In the genomic region with DNA sequence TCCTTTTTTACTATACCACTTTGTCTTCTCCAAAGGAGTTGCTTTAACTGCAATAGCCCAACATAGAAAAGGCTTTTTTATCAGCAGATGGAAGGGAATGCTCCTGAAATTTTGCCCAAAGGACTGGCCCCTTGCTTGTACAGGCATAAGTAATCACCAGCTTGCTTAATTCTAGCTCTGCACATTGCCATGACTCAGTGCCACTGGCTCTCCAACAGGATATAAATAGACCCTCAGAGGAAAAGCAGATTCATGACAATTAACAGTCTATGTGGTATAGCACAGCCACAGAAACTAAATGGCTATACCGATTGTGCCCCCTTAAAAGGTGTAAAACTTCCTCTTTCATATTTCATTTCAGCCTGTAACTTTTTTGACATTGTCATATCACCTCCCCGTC, we compare ENCODE assay signal across 8 cellular contexts.
DNase-seq lines count a peak whose midpoint lies in the region; ATAC-seq and TF ChIP-seq lines count a peak whose summit lies in the region.

No MANE protein-coding gene starts in this region.

- no peaks in the 10 kb centered on the region for H3K9me3 Mint-ChIP-seq in memory B cell
- H3K9me3 Mint-ChIP-seq in naive thymus-derived CD8-positive, alpha-beta T cell, result peaks cover 0 to 4% (median 0%) of the 10 kb centered on the region in 9 donors

- ATAC-seq in GM18511 (IDR thresholded peaks at IDR 0.05; ENCODE audit: unreplicated experiment), result peak; percentile 85
- ATAC-seq in HG02938 (IDR thresholded peaks at IDR 0.05; ENCODE audit: unreplicated experiment), result peak; percentile 77
- ATAC-seq in memory B cell (ENCODE audit: low read depth), result peak; percentile 60
- ATAC-seq in naive thymus-derived CD8-positive, alpha-beta T cell, result no peak

- no peaks in the 10 kb centered on the region for H3K36me3 Mint-ChIP-seq in memory B cell
- no peaks in the 10 kb centered on the region for H3K36me3 Mint-ChIP-seq in naive thymus-derived CD8-positive, alpha-beta T cell

- no peak overlapping the region for H3K4me3 Mint-ChIP-seq in memory B cell
- no peak overlapping the region for H3K4me3 Mint-ChIP-seq in naive thymus-derived CD8-positive, alpha-beta T cell

- TF ChIP-seq CTCF in GM10266 (IDR thresholded peaks at IDR 0.05; ENCODE audit: control insufficient read depth, insufficient read depth, low read depth, missing control alignments) (no peak), coronary artery (IDR thresholded peaks at IDR 0.05) (no peak)

- H3K4me3 ChIP-seq in coronary artery, result no peak overlapping the region

- H3K4me1 Mint-ChIP-seq in memory B cell, result peaks cover 13% of the 10 kb centered on the region
- H3K4me1 Mint-ChIP-seq in naive thymus-derived CD8-positive, alpha-beta T cell, result peaks cover 0 to 5% (median 2%) of the 10 kb centered on the region in 4 donors

- in situ Hi-C loops in SK-MEL-5 (cut with HindIII; ENCODE audit: low pct_unique_long_range_greater_than_20kb, low sequenced_read_pairs), result no loop called here

- H3K27me3 Mint-ChIP-seq in memory B cell, result no peaks in the 10 kb centered on the region
- peaks cover 0 to 18% (median 4%) of the 10 kb centered on the region in 5 donors for H3K27me3 Mint-ChIP-seq in naive thymus-derived CD8-positive, alpha-beta T cell

- H3K27ac ChIP-seq in coronary artery, result peak overlapping the region in 1 of 2 donors; percentile 36

- peak; percentile 46 for DNase-seq in SK-MEL-5 (ENCODE audit: low read depth, low spot score)
- no peak for DNase-seq in memory B cell (ENCODE audit: low spot score in 2 of 2)
- no peak for DNase-seq in GM10266 (ENCODE audit: extremely low spot score)
- DNase-seq in coronary artery (ENCODE audit: low spot score), result no peak
- DNase-seq in SK-N-DZ (ENCODE audit: low spot score), result no peak
- no peak for DNase-seq in naive thymus-derived CD8-positive, alpha-beta T cell

- peak overlapping the region; percentile 29 for H3K27ac Mint-ChIP-seq in memory B cell
- H3K27ac Mint-ChIP-seq in naive thymus-derived CD8-positive, alpha-beta T cell, result no peak overlapping the region

- POLR2A ChIA-PET in naive thymus-derived CD8-positive, alpha-beta T cell (lab: Charles Lee), result no interaction called here

Comparison
In these comparisons a context has a peak if more than half of its experiments do, and no peak if none do; other contexts are left out.
1. ATAC-seq: peak in GM18511 (single experiment), HG02938 (single experiment) and memory B cell (single experiment); none in naive thymus-derived CD8-positive, alpha-beta T cell (0 of 2).